ENCODE assay signal across 1 cellular context in genomic region chr5:139863361-139863760, GRCh38.
TF ChIP-seq lines count a peak whose summit lies in the region.

No MANE protein-coding gene starts in this region.

TF ChIP-seq in HepG2, 621 proteins besides CTCF, POLR2A, EP300 and RAD21 (continued from another document):
- no peak for TF ChIP-seq ZNF562 (CRISPR knock-in tag; IDR thresholded peaks at IDR 0.05; ENCODE audit: borderline replicate concordance)
